26 cellular contexts compared by ENCODE assay signal in genomic region chr14:58981840-58982239, GRCh38.
"Had no signal": no experiment of that assay in that cellular context is flagged by ENCODE, and none has a peak within 500 bp of the region (broad histone marks: within the 10 kb centered on the region; RNA-seq: fewer than 3 reads in every experiment).

No MANE protein-coding gene starts in this region.

- H3K9me3 Mint-ChIP-seq: naive thymus-derived CD8-positive, alpha-beta T cell; nephron progenitor cell; stimulated activated naive CD8-positive, alpha-beta T cell treated with anti-CD3 and anti-CD28 coated beads, Interleukin-15, Interleukin-2, amounts not matched to agents 100 ng/mL and 50 ng/mL, for 24 hours had no signal

- H3K4me1 ChIP-seq: left lung, lower lobe of right lung, neural progenitor cell, right lobe of liver, suprapubic skin, tibial artery, uterus had no signal

- H3K4me3 ChIP-seq: hepatocyte, left lung, lower lobe of right lung, neural progenitor cell, right atrium auricular region, right lobe of liver, suprapubic skin, thoracic aorta, tibial artery, uterus had no signal

- H3K36me3 Mint-ChIP-seq: naive thymus-derived CD8-positive, alpha-beta T cell; neural progenitor cell had no signal

- H3K4me3 Mint-ChIP-seq: naive thymus-derived CD8-positive, alpha-beta T cell; nephron progenitor cell; neural progenitor cell; stimulated activated naive CD8-positive, alpha-beta T cell treated with anti-CD3 and anti-CD28 coated beads, Interleukin-15, Interleukin-2, amounts not matched to agents 100 ng/mL and 50 ng/mL, for 24 hours; type B pancreatic cell had no signal

- H3K4me1 Mint-ChIP-seq: naive thymus-derived CD8-positive, alpha-beta T cell; neural progenitor cell had no signal

- DNase-seq: left colon; left lung; lower lobe of right lung; mammary epithelial cell; mesenchymal stem cell; naive thymus-derived CD8-positive, alpha-beta T cell; nephron progenitor cell; occipital lobe; right lobe of liver; stimulated activated CD4-positive, alpha-beta T cell treated with anti-CD3 and anti-CD28 coated beads, Interleukin-12 subunit alpha, Interleukin-12 subunit beta, amount 100 ng/mL, for 4 hours; stimulated activated CD4-positive, alpha-beta T cell treated with anti-CD3 and anti-CD28 coated beads, Interleukin-15, amount 100 ng/mL, for 24 hours; stimulated activated CD4-positive, alpha-beta T cell treated with anti-CD3 and anti-CD28 coated beads, Interleukin-2, amount 100 ng/mL, for 24 hours; stimulated activated CD4-positive, alpha-beta T cell treated with anti-CD3 and anti-CD28 coated beads, Interleukin-4, amount 100 ng/mL, for 1 hour; stimulated activated naive CD4-positive, alpha-beta T cell; tibial artery; uterus had no signal

- H3K27me3 Mint-ChIP-seq: progenitor cell of endocrine pancreas, type B pancreatic cell had no signal

- H3K36me3 ChIP-seq: left lung, lower lobe of right lung, neural progenitor cell, neutrophil, right atrium auricular region, right lobe of liver, suprapubic skin, thoracic aorta, tibial artery, uterus had no signal

- H3K27ac ChIP-seq: hepatocyte, left lung, lower lobe of right lung, neural progenitor cell, neutrophil, right atrium auricular region, right lobe of liver, suprapubic skin, thoracic aorta, tibial artery, uterus had no signal

- FAIRE-seq: keratinocyte had no signal

- H3K27ac Mint-ChIP-seq: naive thymus-derived CD8-positive, alpha-beta T cell; nephron progenitor cell; neural progenitor cell; progenitor cell of endocrine pancreas; stimulated activated naive CD8-positive, alpha-beta T cell treated with anti-CD3 and anti-CD28 coated beads, Interleukin-15, Interleukin-2, amounts not matched to agents 100 ng/mL and 50 ng/mL, for 24 hours; type B pancreatic cell had no signal

- H3K9me3 ChIP-seq: left lung, lower lobe of right lung, neutrophil, right atrium auricular region, right lobe of liver, suprapubic skin, thoracic aorta, tibial artery, uterus had no signal

- ATAC-seq: left colon; left lung; lower lobe of right lung; naive thymus-derived CD8-positive, alpha-beta T cell; right lobe of liver had no signal
